Comparison of ENCODE assay signal across 8 cellular contexts in the genomic region with DNA sequence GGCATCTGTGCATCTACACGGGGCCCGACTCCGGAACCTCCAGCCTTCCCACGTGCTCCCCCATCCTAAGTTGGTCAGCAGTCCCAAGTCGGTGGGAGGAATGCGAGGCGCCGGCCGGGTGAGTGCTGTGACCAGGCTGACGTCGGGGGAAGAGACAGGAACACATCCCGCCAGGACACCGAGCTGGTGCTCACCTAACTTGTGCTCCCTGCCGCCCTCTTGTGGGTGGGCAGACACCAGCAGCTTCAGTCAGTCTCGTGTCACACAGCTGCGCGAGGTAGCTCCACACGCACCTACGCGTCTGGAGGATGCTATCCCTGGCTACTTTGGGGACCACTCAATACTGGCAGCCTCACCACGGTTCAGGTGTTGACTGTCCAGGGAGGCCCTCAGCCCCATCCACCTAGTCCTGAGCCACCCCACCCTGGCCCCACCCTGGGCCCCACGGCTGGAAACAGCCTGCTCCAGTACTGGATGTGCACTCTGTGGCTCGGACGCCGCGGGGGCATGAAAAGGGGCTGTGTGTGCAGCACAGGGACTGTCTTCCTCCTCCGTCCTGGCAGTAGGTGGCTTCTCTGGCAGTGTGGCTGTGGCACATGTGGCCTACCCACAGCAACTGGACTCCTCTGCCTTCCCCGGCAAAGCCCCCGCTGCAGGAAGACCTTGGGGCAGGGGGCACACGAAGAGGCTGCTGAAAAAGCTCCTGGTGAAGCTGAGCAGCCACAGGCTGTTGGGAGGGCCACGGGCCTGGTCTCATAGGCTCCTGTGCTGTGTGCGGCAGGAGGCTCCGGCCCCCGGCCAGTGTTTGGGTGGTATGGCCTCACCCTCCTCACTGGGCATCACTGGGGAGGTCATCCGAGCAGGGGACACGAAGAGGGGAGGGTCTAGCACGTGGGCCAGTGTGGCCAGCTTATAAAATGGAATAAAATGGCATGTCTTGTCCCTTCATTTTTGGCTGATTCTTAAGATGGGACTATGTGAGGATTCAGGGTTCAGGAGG. TPM values are rescaled to one million over a fixed set of nuclear protein-coding genes. Genes with fewer than 3 reads are reported as not detected.
A peak's percentile ranks its signal among the peaks of the same experiment; 100 is the strongest.
DNase-seq lines count a peak whose midpoint lies in the region; ATAC-seq and TF ChIP-seq lines count a peak whose summit lies in the region.

No MANE protein-coding gene starts in this region.

- intact Hi-C loops in adrenal gland (cut with DNase I): loop anchor here in 1 of 2 donors (10.0 kb wide), 1 partner anchor 231 kb away; no protein-coding TSS in a partner anchor

- peak; percentile 70 for DNase-seq in AG20443 (ENCODE audit: low spot score)
- DNase-seq in HFF-Myc (ENCODE audit: extremely low read depth, low read depth): no peak
- DNase-seq in T-helper 1 cell: peak; percentile 48 to 65 (median 60)
- DNase-seq in adrenal gland: peak; percentile 60 to 83 (median 75)
- peak; percentile 64 for DNase-seq in iPS DF 6.9 (ENCODE audit: low read depth, low spot score)
- peak; percentile 31 to 65 (median 46) for DNase-seq in stimulated activated CD4-positive, alpha-beta T cell treated with anti-CD3 and anti-CD28 coated beads, TNF-alpha, amount 100 ng/mL, for 1 hour (ENCODE audit: low read depth in 3 of 3, low spot score in 1 of 3)

- H3K27me3 ChIP-seq in adrenal gland: no peaks in the 10 kb centered on the region
- H3K27me3 ChIP-seq in iPS DF 6.9 (ENCODE audit: control insufficient read depth, insufficient read depth, low read length): no peaks in the 10 kb centered on the region

- H3K9me3 ChIP-seq in adrenal gland (replicated peaks in 1 of 3) (no peaks in the 10 kb centered on the region), iPS DF 6.9 (ENCODE audit: control insufficient read depth, insufficient read depth, low read length) (no peaks in the 10 kb centered on the region)

- peak; percentile 67 for TF ChIP-seq CTCF in HFF-Myc (IDR thresholded peaks at IDR 0.05; ENCODE audit: low read depth, low read length, missing control alignments)
- TF ChIP-seq CTCF in adrenal gland (IDR thresholded peaks at IDR 0.05): peak; percentile 41 to 68 (median 54)

- peak overlapping the region in 2 of 5 donors; percentile 42 to 45 for H3K27ac ChIP-seq in adrenal gland
- no peak overlapping the region for H3K27ac ChIP-seq in iPS DF 6.9 (ENCODE audit: low read length)

- TF ChIP-seq POLR2A in adrenal gland (IDR thresholded peaks at IDR 0.05): no peak

- ATAC-seq in HG03097 (IDR thresholded peaks at IDR 0.05; ENCODE audit: low FRiP score, unreplicated experiment): no peak
- no peak for ATAC-seq in HG03175 (IDR thresholded peaks at IDR 0.05; ENCODE audit: unreplicated experiment)

- peaks cover 0 to 7% of the 10 kb centered on the region in 2 donors for H3K4me1 ChIP-seq in adrenal gland (replicated peaks in 1 of 2)
- no peaks in the 10 kb centered on the region for H3K4me1 ChIP-seq in iPS DF 6.9 (ENCODE audit: control insufficient read depth, insufficient read depth, low read length)

- H3K4me3 ChIP-seq in HFF-Myc (replicated peaks; ENCODE audit: low read depth, low read length) (no peak overlapping the region), adrenal gland (no peak overlapping the region), iPS DF 6.9 (ENCODE audit: low read length) (no peak overlapping the region)

- 64 to 71% (median 68%) methylated on average over 8 to 37 of the region's 37 CpGs for WGBS in adrenal gland, 4 donors
- no CpG with 5 or more reads among the region's 37 CpGs for WGBS in iPS DF 6.9 (ENCODE audit: insufficient coverage, insufficient read length)

- H3K36me3 ChIP-seq in adrenal gland (replicated peaks in 1 of 2): peaks cover 0 to 19% of the 10 kb centered on the region in 2 donors
- H3K36me3 ChIP-seq in iPS DF 6.9 (ENCODE audit: control insufficient read depth, insufficient read depth, low read length): no peaks in the 10 kb centered on the region; the same call in 1 of the 2 replicates

RNA-seq across cellular contexts. Expression of a gene that starts 11.2 kb away (rescaled TPM):
- 10 to 100 TPM in 7 of 8 donors, 1 to 10 TPM in 1; 7.3 to 26.6 (median 15.0) TPM for total RNA-seq in adrenal gland
- 1 to 10 TPM; 3.8 to 7.3 (median 6.2) TPM for polyA plus RNA-seq in adrenal gland
